In the genomic region with DNA sequence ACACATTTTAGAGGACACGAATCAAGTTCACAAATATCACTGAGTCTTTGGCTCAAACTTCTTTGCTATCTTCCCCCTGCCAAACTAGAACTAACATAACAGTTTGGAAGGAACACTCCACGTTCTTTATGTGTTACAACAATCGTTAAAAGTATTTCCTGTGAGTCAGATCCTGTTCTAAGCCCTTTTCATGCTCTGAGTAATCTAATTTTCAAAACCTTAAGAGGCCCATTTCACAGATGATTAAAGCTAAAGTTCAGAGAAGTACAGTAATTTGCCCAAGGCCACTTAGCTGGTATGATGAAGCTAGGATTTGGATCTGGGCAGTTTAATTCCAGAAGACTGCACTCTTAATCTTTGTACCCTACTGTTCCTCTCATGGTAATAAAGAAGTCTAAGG, we compare ENCODE assay signal across 12 cellular contexts.
DNase-seq lines count a peak whose midpoint lies in the region; ATAC-seq, FAIRE-seq and TF ChIP-seq lines count a peak whose summit lies in the region.
"Had no signal": no experiment of that assay in that cellular context is flagged by ENCODE, and none has a peak within 500 bp of the region (broad histone marks: within the 10 kb centered on the region; RNA-seq: fewer than 3 reads in every experiment).

No MANE protein-coding gene starts in this region.

- H3K36me3 Mint-ChIP-seq in activated naive CD8-positive, alpha-beta T cell treated with anti-CD3 and anti-CD28 coated beads, Interleukin-2, amount 50 U/mL, for 24 hours (ENCODE audit: low read depth), result no peaks in the 10 kb centered on the region

- H3K9me3 ChIP-seq in osteoblast (ENCODE audit: low read depth, low read length), result no peaks in the 10 kb centered on the region
- H3K9me3 ChIP-seq: uterus had no signal

- DNase-seq in GM04503 (ENCODE audit: low read depth) (peak; percentile 56), RKO (ENCODE audit: low spot score) (peak; percentile 89), dermis blood vessel endothelial cell (peak; percentile 61), osteoblast (ENCODE audit: insufficient read length, low spot score, missing footprints) (no peak), NCI-H748 treated with DMSO at 0.1 percent for 48 hours (lab: John Stamatoyannopoulos, UW) (no peak), urothelium cell line (ENCODE audit: low spot score) (no peak), SIG-M5 (lab: John Stamatoyannopoulos, UW) (no peak)
- DNase-seq in activated naive CD8-positive, alpha-beta T cell treated with anti-CD3 and anti-CD28 coated beads, Interleukin-2, amount 50 U/mL, for 24 hours, result no peak
- DNase-seq: activated CD4-positive, alpha-beta T cell treated with anti-CD3 and anti-CD28 coated beads, Interleukin-2, amount 10 ng/mL, durations not matched to agents 24 days and 14 days; Calu3; dorsolateral prefrontal cortex; uterus had no signal

- H3K27me3 ChIP-seq in osteoblast (ENCODE audit: insufficient read depth, low read length), result no peaks in the 10 kb centered on the region
- H3K27me3 ChIP-seq: dorsolateral prefrontal cortex, uterus had no signal

- no peak overlapping the region for H3K4me3 Mint-ChIP-seq in activated naive CD8-positive, alpha-beta T cell treated with anti-CD3 and anti-CD28 coated beads, Interleukin-2, amount 50 U/mL, for 24 hours
- H3K4me3 Mint-ChIP-seq: activated CD4-positive, alpha-beta T cell treated with anti-CD3 and anti-CD28 coated beads, Interleukin-2, amount 10 ng/mL, durations not matched to agents 24 days and 14 days had no signal

- no peak overlapping the region for H3K4me3 ChIP-seq in osteoblast (ENCODE audit: insufficient read depth, low read length)
- H3K4me3 ChIP-seq: dorsolateral prefrontal cortex, uterus had no signal

- peak overlapping the region; percentile 64 for H3K27ac ChIP-seq in osteoblast (ENCODE audit: low read depth, low read length)
- H3K27ac ChIP-seq: dorsolateral prefrontal cortex, uterus had no signal

- no peak for FAIRE-seq in urothelium cell line (lab: Jason Lieb, UNC)

- no peaks in the 10 kb centered on the region for H3K79me2 ChIP-seq in osteoblast (ENCODE audit: insufficient read depth, low read length)

- no peaks in the 10 kb centered on the region for H3K27me3 Mint-ChIP-seq in activated naive CD8-positive, alpha-beta T cell treated with anti-CD3 and anti-CD28 coated beads, Interleukin-2, amount 50 U/mL, for 24 hours
- H3K27me3 Mint-ChIP-seq: activated CD4-positive, alpha-beta T cell treated with anti-CD3 and anti-CD28 coated beads, Interleukin-2, amount 10 ng/mL, durations not matched to agents 24 days and 14 days had no signal

- peak overlapping the region; percentile 19 for H3K4me2 ChIP-seq in osteoblast (ENCODE audit: insufficient read depth, low read length)

- no peak for ATAC-seq in activated naive CD8-positive, alpha-beta T cell treated with anti-CD3 and anti-CD28 coated beads, Interleukin-2, amount 50 U/mL, for 24 hours

- peaks cover 11% of the 10 kb centered on the region for H3K4me1 ChIP-seq in osteoblast (ENCODE audit: insufficient read depth, low read length)
- H3K4me1 ChIP-seq: uterus had no signal

- H3K27ac Mint-ChIP-seq in activated naive CD8-positive, alpha-beta T cell treated with anti-CD3 and anti-CD28 coated beads, Interleukin-2, amount 50 U/mL, for 24 hours, result no peak overlapping the region
- H3K27ac Mint-ChIP-seq: activated CD4-positive, alpha-beta T cell treated with anti-CD3 and anti-CD28 coated beads, Interleukin-2, amount 10 ng/mL, durations not matched to agents 24 days and 14 days had no signal

- H3K4me1 Mint-ChIP-seq in activated naive CD8-positive, alpha-beta T cell treated with anti-CD3 and anti-CD28 coated beads, Interleukin-2, amount 50 U/mL, for 24 hours, result no peaks in the 10 kb centered on the region
- H3K4me1 Mint-ChIP-seq: activated CD4-positive, alpha-beta T cell treated with anti-CD3 and anti-CD28 coated beads, Interleukin-2, amount 10 ng/mL, durations not matched to agents 24 days and 14 days had no signal

- no peaks in the 10 kb centered on the region for H4K20me1 ChIP-seq in osteoblast (ENCODE audit: insufficient read depth, low read length)

- no peak for TF ChIP-seq CTCF in osteoblast (IDR thresholded peaks at IDR 0.05; ENCODE audit: extremely low read depth, low read depth, low read length)

- no peaks in the 10 kb centered on the region for H3K36me3 ChIP-seq in osteoblast (ENCODE audit: insufficient read depth, low read length)
- H3K36me3 ChIP-seq: uterus had no signal

- H3K9me3 Mint-ChIP-seq in activated naive CD8-positive, alpha-beta T cell treated with anti-CD3 and anti-CD28 coated beads, Interleukin-2, amount 50 U/mL, for 24 hours, result no peaks in the 10 kb centered on the region

- no peak overlapping the region for H2AFZ ChIP-seq in osteoblast (ENCODE audit: low read length)

Comparison
In these comparisons a context has a peak if more than half of its experiments do, and no peak if none do; other contexts are left out.
1. DNase-seq: peak in GM04503 (single experiment), RKO (single experiment) and dermis blood vessel endothelial cell (single experiment); none in osteoblast (single experiment), NCI-H748 treated with DMSO at 0.1 percent for 48 hours (single experiment), urothelium cell line (single experiment), SIG-M5 (single experiment) and activated naive CD8-positive, alpha-beta T cell treated with anti-CD3 and anti-CD28 coated beads, Interleukin-2, amount 50 U/mL, for 24 hours (single experiment).